Comparison of ENCODE assay signal across 18 cellular contexts in the genomic region with DNA sequence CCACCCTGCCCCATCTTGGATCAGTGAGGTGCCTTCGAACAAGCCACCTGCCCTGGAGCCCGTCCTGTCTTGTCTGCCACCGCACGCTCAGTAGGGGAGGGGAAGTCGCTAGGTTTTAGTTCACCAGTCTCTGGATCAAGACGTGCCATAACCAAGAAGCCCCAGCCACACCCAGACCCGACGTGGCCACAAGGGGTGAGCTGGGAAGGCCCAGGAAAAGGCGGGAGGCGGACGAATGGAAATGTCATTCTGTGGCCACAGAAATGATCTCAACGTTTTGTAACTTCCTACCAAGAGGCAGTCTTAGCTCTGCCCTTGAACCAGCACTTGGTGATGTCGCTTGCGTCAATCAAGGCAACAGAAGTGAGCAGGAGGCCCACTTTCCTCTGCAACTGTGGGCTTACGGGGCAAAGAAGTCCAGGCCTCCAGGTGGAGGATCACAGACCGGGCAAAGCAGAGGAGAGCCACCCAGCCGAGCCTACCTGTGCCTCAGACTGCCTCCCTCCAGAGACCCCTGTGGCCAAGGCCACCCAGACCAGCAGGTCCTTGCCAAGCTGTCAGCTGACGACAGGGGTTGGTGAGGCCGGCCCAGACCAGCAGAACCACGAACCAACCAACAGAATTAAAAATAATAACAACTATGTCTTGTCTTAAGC. TPM values are rescaled to one million over a fixed set of nuclear protein-coding genes. Genes with fewer than 3 reads are reported as not detected.
A peak's percentile ranks its signal among the peaks of the same experiment; 100 is the strongest.
DNase-seq lines count a peak whose midpoint lies in the region; ATAC-seq and TF ChIP-seq lines count a peak whose summit lies in the region.
"Had no signal": no experiment of that assay in that cellular context is flagged by ENCODE, and none has a peak within 500 bp of the region (broad histone marks: within the 10 kb centered on the region; RNA-seq: fewer than 3 reads in every experiment).

No MANE protein-coding gene starts in this region.

- H3K36me3 Mint-ChIP-seq in dendritic cell treated with granulocyte-macrophage colony-stimulating factor and Interleukin-4, amounts not matched to agents 40 ng/mL and 50 ng/mL, for 4 days (ENCODE audit: low read depth) = peaks cover 59% of the 10 kb centered on the region
- H3K36me3 Mint-ChIP-seq in nephron progenitor cell (ENCODE audit: low read depth) (peaks cover 52% of the 10 kb centered on the region), progenitor cell of endocrine pancreas (ENCODE audit: insufficient read depth) (peaks cover 30% of the 10 kb centered on the region)

- CTCF ChIA-PET in RWPE1 (lab: Yijun Ruan, JAX) = interaction anchor here (0.6 kb wide), 2 partner anchors 10 to 459 kb away, joined by 3 to 4 read pairs; no protein-coding TSS in a partner anchor

- no peaks in the 10 kb centered on the region for H3K27me3 ChIP-seq in HL-60 (ENCODE audit: insufficient read depth, poor library complexity, severe bottlenecking)
- H3K27me3 ChIP-seq: esophagus muscularis mucosa, Peyer's patch had no signal

- H3K4me3 Mint-ChIP-seq in dendritic cell treated with granulocyte-macrophage colony-stimulating factor and Interleukin-4, amounts not matched to agents 40 ng/mL and 50 ng/mL, for 4 days = peak overlapping the region; percentile 60
- no peak overlapping the region for H3K4me3 Mint-ChIP-seq in nephron progenitor cell
- no peak overlapping the region for H3K4me3 Mint-ChIP-seq in progenitor cell of endocrine pancreas (ENCODE audit: low read depth)
- H3K4me3 Mint-ChIP-seq: activated B cell treated with CpG ODN at 0.5 μM for 24 hours, B cell, T-cell had no signal

- intact Hi-C loops in dendritic cell treated with granulocyte-macrophage colony-stimulating factor and Interleukin-4, amounts not matched to agents 40 ng/mL and 50 ng/mL, for 4 days (cut with micrococcal nuclease) = loop anchor here (5.0 kb wide), 1 partner anchor 45 kb away; no protein-coding TSS in a partner anchor

- POLR2A ChIA-PET in RWPE1 (lab: Yijun Ruan, JAX; ENCODE audit: low non-redundant PET) = interaction anchor here (0.7 kb wide), 1 partner anchor 15 kb away, joined by 4 read pairs; no protein-coding TSS in a partner anchor

- H3K27me3 Mint-ChIP-seq in dendritic cell treated with granulocyte-macrophage colony-stimulating factor and Interleukin-4, amounts not matched to agents 40 ng/mL and 50 ng/mL, for 4 days = no peaks in the 10 kb centered on the region
- H3K27me3 Mint-ChIP-seq in nephron progenitor cell (ENCODE audit: low read depth, poor library complexity) (no peaks in the 10 kb centered on the region), progenitor cell of endocrine pancreas (no peaks in the 10 kb centered on the region)
- H3K27me3 Mint-ChIP-seq: activated B cell treated with CpG ODN at 0.5 μM for 24 hours, B cell, T-cell had no signal

- H3K27ac Mint-ChIP-seq in dendritic cell treated with granulocyte-macrophage colony-stimulating factor and Interleukin-4, amounts not matched to agents 40 ng/mL and 50 ng/mL, for 4 days = peak overlapping the region; percentile 87
- H3K27ac Mint-ChIP-seq in nephron progenitor cell (peak overlapping the region; percentile 75), progenitor cell of endocrine pancreas (no peak overlapping the region)
- H3K27ac Mint-ChIP-seq: activated B cell treated with CpG ODN at 0.5 μM for 24 hours, B cell, T-cell had no signal

- H3K4me3 ChIP-seq in HL-60 (replicated peaks; ENCODE audit: insufficient read depth, low read length) = no peak overlapping the region
- H3K4me3 ChIP-seq: esophagus muscularis mucosa, Peyer's patch had no signal

- H3K9me3 Mint-ChIP-seq in dendritic cell treated with granulocyte-macrophage colony-stimulating factor and Interleukin-4, amounts not matched to agents 40 ng/mL and 50 ng/mL, for 4 days = peaks cover 8% of the 10 kb centered on the region
- H3K9me3 Mint-ChIP-seq in nephron progenitor cell (peaks cover 28% of the 10 kb centered on the region), progenitor cell of endocrine pancreas (ENCODE audit: low read depth) (peaks cover 5% of the 10 kb centered on the region)
- H3K9me3 Mint-ChIP-seq: activated B cell treated with CpG ODN at 0.5 μM for 24 hours, T-cell had no signal

- DNase-seq in HL-60 (ENCODE audit: low read depth in 1 of 2, low spot score in 1 of 2) (peak; percentile 86 to 98), RWPE1 (ENCODE audit: low spot score) (no peak), nephron progenitor cell (no peak), medulla oblongata (ENCODE audit: extremely low spot score) (no peak), progenitor cell of endocrine pancreas (ENCODE audit: low spot score, unreplicated experiment) (no peak), DMS 273 (lab: John Stamatoyannopoulos, UW; ENCODE audit: unreplicated experiment) (no peak)
- DNase-seq: activated B cell treated with CpG ODN at 0.5 μM for 24 hours; activated CD8-positive, alpha-beta memory T cell treated with anti-CD3 and anti-CD28 coated beads for 24 hours; aorta; dermis blood vessel endothelial cell; NCI-H2029; NCI-H69; Peyer's patch had no signal

- peak overlapping the region; percentile 78 for H3K27ac ChIP-seq in HL-60 (replicated peaks)
- H3K27ac ChIP-seq in RWPE1 = peak overlapping the region; percentile 41
- H3K27ac ChIP-seq: esophagus muscularis mucosa, Peyer's patch had no signal

- ATAC-seq in GM18868 (IDR thresholded peaks at IDR 0.05; ENCODE audit: unreplicated experiment) = no peak
- ATAC-seq: T-cell had no signal

- peaks cover 44% of the 10 kb centered on the region for H3K4me1 Mint-ChIP-seq in dendritic cell treated with granulocyte-macrophage colony-stimulating factor and Interleukin-4, amounts not matched to agents 40 ng/mL and 50 ng/mL, for 4 days (ENCODE audit: low read depth)
- H3K4me1 Mint-ChIP-seq in nephron progenitor cell = no peaks in the 10 kb centered on the region
- H3K4me1 Mint-ChIP-seq in progenitor cell of endocrine pancreas (ENCODE audit: low read depth) = no peaks in the 10 kb centered on the region

- TF ChIP-seq CTCF in HL-60 (IDR thresholded peaks at IDR 0.05; ENCODE audit: insufficient read depth, low read length) (no peak), RWPE1 (conservative IDR thresholded peaks at IDR 0.05; ENCODE audit: low read depth) (no peak), nephron progenitor cell (IDR thresholded peaks at IDR 0.05) (no peak), progenitor cell of endocrine pancreas (IDR thresholded peaks at IDR 0.05; ENCODE audit: unreplicated experiment) (no peak)

RNA-seq across cellular contexts. Expression of gene GMEB2, which starts 14.5 kb away (rescaled TPM):
- total RNA-seq in progenitor cell of endocrine pancreas = 15.1 and 15.2 TPM in 2 replicates

RNA-seq across cellular contexts. Expression of gene HELZ2, which starts 38.4 kb away (rescaled TPM):
- 19.3 and 21.6 TPM in 2 replicates for total RNA-seq in progenitor cell of endocrine pancreas

RNA-seq across cellular contexts. Expression of gene STMN3, which starts 40.8 kb away (rescaled TPM):
- 25.6 and 26.5 TPM in 2 replicates for total RNA-seq in progenitor cell of endocrine pancreas

RNA-seq across cellular contexts. Expression of gene RTEL1, which starts 45.7 kb away (rescaled TPM):
- total RNA-seq in progenitor cell of endocrine pancreas = 35.5 and 39.7 TPM in 2 replicates

RNA-seq across cellular contexts. Expression of gene FNDC11, which starts 58.4 kb away (rescaled TPM):
- 1.9 and 2.6 TPM in 2 replicates for total RNA-seq in progenitor cell of endocrine pancreas

Comparison
In these comparisons a context has a peak if more than half of its experiments do, and no peak if none do; other contexts are left out.
1. DNase-seq: peak in HL-60 (2 of 2); none in RWPE1 (single experiment), nephron progenitor cell (single experiment), medulla oblongata (single experiment), progenitor cell of endocrine pancreas (single experiment) and DMS 273 (single experiment).